Comparison of ENCODE assay signal across 18 cellular contexts in the genomic region with DNA sequence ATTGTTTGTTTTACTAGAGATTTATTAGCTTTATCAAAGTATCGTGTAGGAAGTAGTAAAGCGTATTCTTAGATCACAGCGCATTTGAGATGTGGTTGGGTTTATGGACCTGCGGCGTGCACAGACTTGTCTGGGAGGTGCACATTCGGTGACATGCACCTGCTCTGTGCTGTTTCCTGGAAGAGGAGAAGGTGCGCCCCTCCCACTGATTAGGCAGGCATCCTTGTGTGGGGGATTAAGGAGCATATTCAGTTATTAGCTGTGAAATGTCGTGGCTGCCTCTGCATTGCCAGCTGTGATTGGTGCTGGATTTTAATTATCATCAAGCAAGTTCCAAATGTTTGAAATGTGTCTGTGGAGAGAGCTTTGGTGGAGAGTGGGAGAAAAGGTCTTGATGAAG.
"Had no signal": no experiment of that assay in that cellular context is flagged by ENCODE, and none has a peak within 500 bp of the region (broad histone marks: within the 10 kb centered on the region; RNA-seq: fewer than 3 reads in every experiment).

No MANE protein-coding gene starts in this region.

- H3K27ac ChIP-seq: dorsolateral prefrontal cortex, right atrium auricular region, tibial nerve had no signal

- H3K9me3 ChIP-seq: right atrium auricular region, tibial nerve had no signal

- H3K36me3 ChIP-seq: right atrium auricular region, tibial nerve had no signal

- H3K4me3 ChIP-seq: dorsolateral prefrontal cortex, lung, right atrium auricular region, tibial nerve had no signal

- DNase-seq: activated CD4-positive, alpha-beta T cell treated with anti-CD3 and anti-CD28 coated beads, Interleukin-2, amount 50 U/mL, for 1 hour; activated CD4-positive, CD25-positive, alpha-beta regulatory T cell treated with anti-CD3 and anti-CD28 coated beads, Interleukin-2, amount 50 U/mL, for 72 hours; activated CD8-positive, alpha-beta memory T cell treated with anti-CD3 and anti-CD28 coated beads, Interleukin-2, amount 50 U/mL, for 4 hours; activated naive CD4-positive, alpha-beta T cell treated with anti-CD3 and anti-CD28 coated beads, Interleukin-2, amount 10 ng/mL, durations not matched to agents 7 days and 5 days; activated naive CD8-positive, alpha-beta T cell treated with anti-CD3 and anti-CD28 coated beads, Interleukin-2, amount 50 U/mL, for 24 hours; activated T-cell treated with anti-CD3 and anti-CD28 coated beads, Interleukin-2, amount 50 U/mL, for 4 hours; dorsolateral prefrontal cortex; endodermal cell; foreskin melanocyte; glutamatergic neuron; hypothalamus; stimulated activated CD4-positive, alpha-beta T cell treated with anti-CD3 and anti-CD28 coated beads, Interleukin-2, amount 100 ng/mL, for 24 hours; stimulated activated naive CD8-positive, alpha-beta T cell treated with anti-CD3 and anti-CD28 coated beads, Interleukin-15, Interleukin-2, amounts not matched to agents 100 U/mL and 50 U/mL, for 24 hours; substantia nigra had no signal

- H3K27me3 ChIP-seq: dorsolateral prefrontal cortex, right atrium auricular region, tibial nerve had no signal

- ATAC-seq: activated naive CD8-positive, alpha-beta T cell treated with anti-CD3 and anti-CD28 coated beads, Interleukin-2, amount 50 U/mL, for 24 hours; activated T-cell treated with anti-CD3 and anti-CD28 coated beads, Interleukin-2, amount 50 U/mL, for 4 hours; natural killer cell treated with Interleukin-12 subunit alpha and Interleukin-12 subunit beta and Interleukin-15 and Interleukin-18, amount 100 ng/mL, for 72 hours; stimulated activated naive CD8-positive, alpha-beta T cell treated with anti-CD3 and anti-CD28 coated beads, Interleukin-15, Interleukin-2, amounts not matched to agents 100 U/mL and 50 U/mL, for 24 hours had no signal
